ENCODE assay signal across 1 cellular context in the genomic region with DNA sequence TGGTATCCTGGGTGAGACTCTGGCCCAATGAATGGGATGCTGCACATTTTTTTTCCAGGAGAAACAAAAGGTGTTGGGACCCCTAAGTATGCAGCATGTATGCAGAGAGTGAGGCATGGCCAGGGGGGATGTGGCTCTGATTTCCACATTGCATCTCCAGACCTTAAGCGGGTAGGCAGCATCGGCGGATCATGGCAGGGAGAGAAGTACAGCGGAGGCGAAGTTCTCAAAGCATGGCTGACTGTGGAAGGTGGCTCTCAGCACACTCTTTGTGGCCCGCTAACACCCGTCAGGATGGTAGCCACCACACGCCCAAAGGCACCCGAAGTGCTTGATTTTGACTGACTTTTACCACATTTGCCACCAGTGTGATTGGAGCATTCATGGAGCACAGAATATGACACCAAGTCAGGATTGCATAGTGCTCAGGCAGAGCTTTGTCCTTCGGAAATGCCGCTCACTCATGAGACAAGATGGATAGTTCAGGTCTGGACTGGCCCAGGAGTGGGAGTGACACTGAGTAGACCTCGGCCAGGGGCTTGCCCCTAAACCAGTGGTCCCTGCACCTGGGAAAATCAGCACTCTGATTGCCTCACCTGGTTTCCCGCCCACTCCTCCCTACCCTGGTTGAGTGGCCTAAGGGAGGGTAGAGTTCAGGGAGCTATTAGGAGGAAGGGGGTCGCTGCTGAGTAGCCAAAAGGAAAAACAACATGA.
TF ChIP-seq lines count a peak whose summit lies in the region.

No MANE protein-coding gene starts in this region.

TF ChIP-seq in GM12878, 131 proteins besides CTCF, POLR2A, EP300 and RAD21:
- TF ChIP-seq, protein P1, sequence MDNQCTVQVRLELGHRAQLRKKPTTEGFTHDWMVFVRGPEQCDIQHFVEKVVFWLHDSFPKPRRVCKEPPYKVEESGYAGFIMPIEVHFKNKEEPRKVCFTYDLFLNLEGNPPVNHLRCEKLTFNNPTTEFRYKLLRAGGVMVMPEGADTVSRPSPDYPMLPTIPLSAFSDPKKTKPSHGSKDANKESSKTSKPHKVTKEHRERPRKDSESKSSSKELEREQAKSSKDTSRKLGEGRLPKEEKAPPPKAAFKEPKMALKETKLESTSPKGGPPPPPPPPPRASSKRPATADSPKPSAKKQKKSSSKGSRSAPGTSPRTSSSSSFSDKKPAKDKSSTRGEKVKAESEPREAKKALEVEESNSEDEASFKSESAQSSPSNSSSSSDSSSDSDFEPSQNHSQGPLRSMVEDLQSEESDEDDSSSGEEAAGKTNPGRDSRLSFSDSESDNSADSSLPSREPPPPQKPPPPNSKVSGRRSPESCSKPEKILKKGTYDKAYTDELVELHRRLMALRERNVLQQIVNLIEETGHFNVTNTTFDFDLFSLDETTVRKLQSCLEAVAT (IDR thresholded peaks at IDR 0.05), result 0 out of 2 replicates have a peak, but pooled peaks have one; percentile 24
- TF ChIP-seq ATF3 (IDR thresholded peaks at IDR 0.05; ENCODE audit: borderline replicate concordance, extremely low read depth, low read depth, low read length), result no peak
